1 cellular context compared by ENCODE assay signal in the genomic region with DNA sequence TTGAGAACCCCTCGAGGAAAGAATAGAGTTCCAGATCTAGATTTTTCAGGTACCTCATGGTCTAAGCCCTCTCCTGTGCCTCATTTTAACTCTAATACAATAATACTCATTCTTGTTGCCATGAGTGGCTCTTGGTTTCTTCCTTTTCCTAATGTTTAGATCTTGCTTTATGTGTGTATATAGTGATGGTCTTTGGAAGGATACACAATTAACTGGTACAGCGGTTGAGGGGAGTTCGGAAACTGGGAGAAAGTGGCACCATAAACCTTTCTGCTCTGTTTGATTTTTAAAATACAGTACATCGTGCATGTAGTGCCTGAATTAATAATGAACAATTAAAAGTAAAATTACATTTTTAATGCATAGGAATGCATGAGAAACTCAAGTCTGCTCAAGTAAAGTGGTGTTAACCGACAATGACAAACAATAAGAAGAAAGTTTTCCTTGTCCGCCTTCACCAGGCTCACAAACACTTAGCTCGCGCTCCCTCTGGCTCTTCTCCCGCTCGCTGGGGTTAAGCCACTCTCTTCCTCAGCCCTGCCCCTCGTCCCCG.
TF ChIP-seq lines count a peak whose summit lies in the region.

No MANE protein-coding gene starts in this region.

TF ChIP-seq in H1, 55 proteins besides CTCF, POLR2A, EP300 and RAD21:
- TF ChIP-seq RXRA (IDR thresholded peaks at IDR 0.05; ENCODE audit: insufficient read depth, low read depth, low read length) (no peak), SP1 (IDR thresholded peaks at IDR 0.05; ENCODE audit: low read depth, low read length) (0 out of 2 replicates have a peak, but pooled peaks have one; percentile 27)
